In the genomic region with DNA sequence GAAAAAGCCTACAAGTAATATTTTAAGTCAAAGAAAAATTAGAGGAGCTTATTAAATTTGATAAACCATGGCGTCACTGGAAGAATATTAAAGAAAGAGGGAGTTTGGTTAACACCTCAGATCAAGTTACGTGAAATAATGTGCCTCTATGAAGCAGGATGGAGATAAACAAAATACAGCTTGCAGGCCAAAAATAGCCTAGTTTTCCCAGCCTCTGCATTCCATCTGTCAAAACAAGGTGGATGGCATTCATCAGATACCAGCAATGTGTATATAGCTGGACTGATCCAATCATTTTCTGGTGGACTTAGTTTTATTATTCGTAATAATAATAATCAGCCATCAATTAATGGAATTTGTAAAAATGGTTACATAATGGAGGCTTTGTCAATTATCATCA, we compare ENCODE assay signal across 24 cellular contexts.
"Had no signal": no experiment of that assay in that cellular context is flagged by ENCODE, and none has a peak within 500 bp of the region (broad histone marks: within the 10 kb centered on the region; RNA-seq: fewer than 3 reads in every experiment).

No MANE protein-coding gene starts in this region.

- DNase-seq: activated CD4-positive, alpha-beta memory T cell treated with anti-CD3 and anti-CD28 coated beads for 36 hours; activated CD4-positive, alpha-beta T cell treated with anti-CD3 and anti-CD28 coated beads for 48 hours; activated CD8-positive, alpha-beta memory T cell treated with anti-CD3 and anti-CD28 coated beads, Interleukin-2, amount 50 U/mL, for 48 hours; activated naive CD8-positive, alpha-beta T cell treated with anti-CD3 and anti-CD28 coated beads, Interleukin-2, amount 50 U/mL, for 24 hours; activated T-cell treated with anti-CD3 and anti-CD28 coated beads, Interleukin-2, amount 50 U/mL, for 4 hours; anterior cingulate cortex; cortex of kidney; foreskin fibroblast; head of caudate nucleus; hypothalamus; immature natural killer cell; kidney; left colon; lower lobe of right lung; mesenchymal stem cell; nephron progenitor cell; retina; spleen; stimulated activated naive CD4-positive, alpha-beta T cell treated with Interleukin-2 at 50 U/mL for 16 hours; testis; transverse colon had no signal

- H3K4me3 ChIP-seq: lower lobe of right lung, prostate gland, spleen, testis, transverse colon had no signal

- H3K4me1 ChIP-seq: prostate gland had no signal

- H3K9me3 ChIP-seq: lower lobe of right lung, neutrophil, prostate gland, spleen, testis, transverse colon had no signal

- H3K27me3 ChIP-seq: neutrophil, spleen, testis, transverse colon had no signal

- H3K36me3 ChIP-seq: lower lobe of right lung, neutrophil, prostate gland, spleen, transverse colon had no signal

- H3K27ac ChIP-seq: lower lobe of right lung, neutrophil, prostate gland, spleen, testis, transverse colon, VCaP had no signal

- ATAC-seq: activated naive CD8-positive, alpha-beta T cell treated with anti-CD3 and anti-CD28 coated beads, Interleukin-2, amount 50 U/mL, for 24 hours; activated T-cell treated with anti-CD3 and anti-CD28 coated beads, Interleukin-2, amount 50 U/mL, for 4 hours; left colon; lower lobe of right lung had no signal
